ENCODE assay signal across 1 cellular context in the genomic region with DNA sequence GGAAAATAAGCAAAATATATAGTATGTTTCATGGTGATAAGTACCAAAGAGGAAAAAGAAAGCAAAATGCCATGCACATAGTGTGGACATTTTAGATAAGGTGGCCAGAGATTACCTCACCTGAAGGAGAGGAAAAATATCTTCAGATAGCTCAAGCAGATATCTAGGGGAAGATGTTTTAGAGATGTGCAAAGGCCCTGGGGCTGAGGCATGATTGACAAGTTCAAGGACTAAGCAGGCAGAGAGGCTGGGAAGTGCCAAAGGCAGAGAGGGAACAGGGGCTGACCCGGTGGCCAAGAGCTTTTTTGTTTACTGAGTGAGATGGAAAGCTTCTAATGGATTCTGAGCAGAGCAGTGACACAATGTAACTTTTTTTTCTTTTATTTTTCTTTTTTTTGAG.
TF ChIP-seq lines count a peak whose summit lies in the region.

No MANE protein-coding gene starts in this region.

TF ChIP-seq in K562, 482 proteins besides CTCF, POLR2A, EP300 and RAD21:
- TF ChIP-seq, protein P1, sequence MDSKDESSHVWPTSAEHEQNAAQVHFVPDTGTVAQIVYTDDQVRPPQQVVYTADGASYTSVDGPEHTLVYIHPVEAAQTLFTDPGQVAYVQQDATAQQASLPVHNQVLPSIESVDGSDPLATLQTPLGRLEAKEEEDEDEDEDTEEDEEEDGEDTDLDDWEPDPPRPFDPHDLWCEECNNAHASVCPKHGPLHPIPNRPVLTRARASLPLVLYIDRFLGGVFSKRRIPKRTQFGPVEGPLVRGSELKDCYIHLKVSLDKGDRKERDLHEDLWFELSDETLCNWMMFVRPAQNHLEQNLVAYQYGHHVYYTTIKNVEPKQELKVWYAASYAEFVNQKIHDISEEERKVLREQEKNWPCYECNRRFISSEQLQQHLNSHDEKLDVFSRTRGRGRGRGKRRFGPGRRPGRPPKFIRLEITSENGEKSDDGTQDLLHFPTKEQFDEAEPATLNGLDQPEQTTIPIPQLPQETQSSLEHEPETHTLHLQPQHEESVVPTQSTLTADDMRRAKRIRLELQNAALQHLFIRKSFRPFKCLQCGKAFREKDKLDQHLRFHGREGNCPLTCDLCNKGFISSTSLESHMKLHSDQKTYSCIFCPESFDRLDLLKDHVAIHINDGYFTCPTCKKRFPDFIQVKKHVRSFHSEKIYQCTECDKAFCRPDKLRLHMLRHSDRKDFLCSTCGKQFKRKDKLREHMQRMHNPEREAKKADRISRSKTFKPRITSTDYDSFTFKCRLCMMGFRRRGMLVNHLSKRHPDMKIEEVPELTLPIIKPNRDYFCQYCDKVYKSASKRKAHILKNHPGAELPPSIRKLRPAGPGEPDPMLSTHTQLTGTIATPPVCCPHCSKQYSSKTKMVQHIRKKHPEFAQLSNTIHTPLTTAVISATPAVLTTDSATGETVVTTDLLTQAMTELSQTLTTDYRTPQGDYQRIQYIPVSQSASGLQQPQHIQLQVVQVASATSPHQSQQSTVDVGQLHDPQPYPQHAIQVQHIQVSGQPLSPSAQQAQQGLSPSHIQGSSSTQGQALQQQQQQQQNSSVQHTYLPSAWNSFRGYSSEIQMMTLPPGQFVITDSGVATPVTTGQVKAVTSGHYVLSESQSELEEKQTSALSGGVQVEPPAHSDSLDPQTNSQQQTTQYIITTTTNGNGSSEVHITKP (IDR thresholded peaks at IDR 0.05; ENCODE audit: partially characterized antibody): no peak
- TF ChIP-seq BCOR (IDR thresholded peaks at IDR 0.05) (0 out of 2 replicates have a peak, but pooled peaks have one; percentile 32), MAFK (IDR thresholded peaks at IDR 0.05; ENCODE audit: low read length) (no peak), CREB1 (IDR thresholded peaks at IDR 0.05) (no peak), CREB1 (CRISPR knock-in tag; IDR thresholded peaks at IDR 0.05) (no peak), RBM25 (IDR thresholded peaks at IDR 0.05; ENCODE audit: low read depth, low read length, severe bottlenecking) (peak; percentile 23)
- TF ChIP-seq, protein P2, sequence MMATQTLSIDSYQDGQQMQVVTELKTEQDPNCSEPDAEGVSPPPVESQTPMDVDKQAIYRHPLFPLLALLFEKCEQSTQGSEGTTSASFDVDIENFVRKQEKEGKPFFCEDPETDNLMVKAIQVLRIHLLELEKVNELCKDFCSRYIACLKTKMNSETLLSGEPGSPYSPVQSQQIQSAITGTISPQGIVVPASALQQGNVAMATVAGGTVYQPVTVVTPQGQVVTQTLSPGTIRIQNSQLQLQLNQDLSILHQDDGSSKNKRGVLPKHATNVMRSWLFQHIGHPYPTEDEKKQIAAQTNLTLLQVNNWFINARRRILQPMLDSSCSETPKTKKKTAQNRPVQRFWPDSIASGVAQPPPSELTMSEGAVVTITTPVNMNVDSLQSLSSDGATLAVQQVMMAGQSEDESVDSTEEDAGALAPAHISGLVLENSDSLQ (IDR thresholded peaks at IDR 0.05): 0 out of 2 replicates have a peak, but pooled peaks have one; percentile 8
